In genomic region chrX:20015422-20015821, GRCh38 we compare ENCODE assay signal across 18 cellular contexts. TPM values are rescaled to one million over a fixed set of nuclear protein-coding genes. Genes with fewer than 3 reads are reported as not detected.
DNase-seq lines count a peak whose midpoint lies in the region; ATAC-seq, FAIRE-seq and TF ChIP-seq lines count a peak whose summit lies in the region.
"Had no signal": no experiment of that assay in that cellular context is flagged by ENCODE, and none has a peak within 500 bp of the region (broad histone marks: within the 10 kb centered on the region; RNA-seq: fewer than 3 reads in every experiment).

No MANE protein-coding gene starts in this region.

- H3K27ac ChIP-seq in GM23248 (no peak overlapping the region), Peyer's patch (no peak overlapping the region)
- H3K27ac ChIP-seq: A549, C4-2B had no signal

- H3K9me3 Mint-ChIP-seq in neural crest cell = peaks cover 15% of the 10 kb centered on the region

- no peaks in the 10 kb centered on the region for H3K4me1 Mint-ChIP-seq in neural crest cell

- no peak for ATAC-seq in stimulated activated naive CD8-positive, alpha-beta T cell treated with anti-CD3 and anti-CD28 coated beads, Interleukin-15, Interleukin-2, amounts not matched to agents 100 U/mL and 50 U/mL, for 24 hours
- no peak for ATAC-seq in GM18517 (IDR thresholded peaks at IDR 0.05; ENCODE audit: unreplicated experiment)
- ATAC-seq: A549 had no signal

- H4K20me1 ChIP-seq in GM23248 (ENCODE audit: insufficient read depth) = no peaks in the 10 kb centered on the region

- H3K4me3 ChIP-seq in GM23248 (no peak overlapping the region), Peyer's patch (no peak overlapping the region)
- H3K4me3 ChIP-seq: A549, MG63 had no signal

- H3K27me3 ChIP-seq in GM23248 (replicated peaks; ENCODE audit: insufficient read depth) (no peaks in the 10 kb centered on the region), Peyer's patch (no peaks in the 10 kb centered on the region)
- H3K27me3 ChIP-seq: MG63 had no signal

- no peak overlapping the region for H3K4me3 Mint-ChIP-seq in neural crest cell

- H3K9me2 ChIP-seq in GM23248 (ENCODE audit: insufficient read depth) = no peaks in the 10 kb centered on the region

- no peaks in the 10 kb centered on the region for H3K9me3 ChIP-seq in GM23248 (ENCODE audit: low read depth)
- no peaks in the 10 kb centered on the region for H3K9me3 ChIP-seq in Peyer's patch
- H3K9me3 ChIP-seq: MG63 had no signal

- in situ Hi-C loops in GM23248 (cut with MboI) = no loop called here

- 0 to 14% methylated on average over 1 of the region's 1 CpG for WGBS in GM23248 (ENCODE audit: low coverage in 1 of 2, low lambda C conversion rate in 2 of 2, missing lambda C conversion rate in 2 of 2), 2 experiments

- TF ChIP-seq CTCF in neural crest cell (conservative IDR thresholded peaks at IDR 0.05) (no peak), Peyer's patch (IDR thresholded peaks at IDR 0.05) (no peak)

- no peak for TF ChIP-seq POLR2A in Peyer's patch (IDR thresholded peaks at IDR 0.05)

- no peaks in the 10 kb centered on the region for H3K36me3 ChIP-seq in GM23248 (ENCODE audit: low read depth)
- H3K36me3 ChIP-seq in Peyer's patch = no peaks in the 10 kb centered on the region
- H3K36me3 ChIP-seq: MG63 had no signal

- peak overlapping the region; percentile 68 for H3K27ac Mint-ChIP-seq in neural crest cell (ENCODE audit: unreplicated experiment)

- H2AFZ ChIP-seq in GM23248 = no peak overlapping the region

- H3K36me3 Mint-ChIP-seq in neural crest cell (ENCODE audit: low read depth) = peaks cover 24% of the 10 kb centered on the region

- H3K4me1 ChIP-seq in GM23248 (ENCODE audit: insufficient read depth) = no peaks in the 10 kb centered on the region
- no peaks in the 10 kb centered on the region for H3K4me1 ChIP-seq in Peyer's patch
- H3K4me1 ChIP-seq: A549 had no signal

- no peak overlapping the region for H3K9ac ChIP-seq in GM23248

- DNase-seq in GM18507 (ENCODE audit: extremely low spot score, insufficient read length, low read depth) (no peak), GM23248 (peak; percentile 2), NCI-H526 (lab: John Stamatoyannopoulos, UW) (peak; percentile 23 to 61), neural crest cell (ENCODE audit: low read depth, low spot score) (no peak), islet precursor cell (no peak), Peyer's patch (no peak)
- no peak for DNase-seq in stimulated activated naive CD8-positive, alpha-beta T cell treated with anti-CD3 and anti-CD28 coated beads, Interleukin-15, Interleukin-2, amounts not matched to agents 100 U/mL and 50 U/mL, for 24 hours
- DNase-seq: GF-D8, H7, MG63, NCI-H1092 treated with DMSO at 0.1 percent for 48 hours, NCI-H1694, NCI-H524 treated with DMSO at 0.1 percent for 48 hours, RPMI8226, T-helper 2 cell had no signal

- no peak overlapping the region for H3K4me2 ChIP-seq in GM23248 (ENCODE audit: unreplicated experiment)
- H3K4me2 ChIP-seq: A549 had no signal

- 0 out of 2 replicates have a peak, but pooled peaks cover 7% of the 10 kb centered on the region for H3F3A ChIP-seq in GM23248 (ENCODE audit: insufficient read depth)

- H3K27me3 Mint-ChIP-seq in neural crest cell (ENCODE audit: low read depth) = no peaks in the 10 kb centered on the region

- peak; percentile 67 for FAIRE-seq in GM18507 (lab: Jason Lieb, UNC)
- FAIRE-seq: A549 had no signal

- H3K79me2 ChIP-seq in GM23248 (ENCODE audit: insufficient read depth) = no peaks in the 10 kb centered on the region

RNA-seq across cellular contexts. Expression of gene BCLAF3, which starts 24.6 kb away (rescaled TPM):
- 4.8 and 10.4 TPM in 2 replicates for total RNA-seq in GM23248 (2014; rRNA removed; shearing (Covaris generic))
- 3.7 and 4.4 TPM in 2 replicates for polyA plus RNA-seq in GM23248 (2016; fragmentation: Nextera tagmentation; extraction: Ambion mirVana)
- total RNA-seq in neural crest cell (7.6 and 8.9 TPM in 2 replicates), Peyer's patch (10 to 100 TPM; 10.5 to 42.1 (median 16.4) TPM)

Comparison
In these comparisons a context has a peak if more than half of its experiments do, and no peak if none do; other contexts are left out.
1. DNase-seq: peak in GM23248 (single experiment) and NCI-H526 (2 of 2); none in GM18507 (single experiment), neural crest cell (single experiment), stimulated activated naive CD8-positive, alpha-beta T cell treated with anti-CD3 and anti-CD28 coated beads, Interleukin-15, Interleukin-2, amounts not matched to agents 100 U/mL and 50 U/mL, for 24 hours (single experiment), islet precursor cell (single experiment) and Peyer's patch (0 of 3).